Comparison of ENCODE assay signal across 1 cellular context in the genomic region with DNA sequence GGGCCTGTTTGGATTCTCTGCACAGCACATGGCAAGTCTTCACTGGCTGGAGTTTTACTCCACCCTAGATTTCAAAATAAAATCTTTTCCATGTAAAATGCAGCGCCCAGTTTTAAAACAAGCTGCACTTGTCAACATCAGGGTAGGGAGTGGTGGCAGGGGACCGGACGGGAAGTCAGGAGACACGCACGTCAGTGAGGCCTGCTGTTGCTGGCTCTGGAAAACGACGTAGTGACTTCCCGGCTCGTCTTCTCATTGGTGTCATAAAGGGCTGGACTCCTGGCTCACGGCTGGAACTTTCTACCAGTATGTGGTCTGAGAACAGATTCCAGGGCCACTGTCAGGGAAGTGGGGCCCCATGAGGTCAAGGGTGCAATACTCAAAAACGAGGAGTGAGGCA.
TF ChIP-seq lines count a peak whose summit lies in the region.

No MANE protein-coding gene starts in this region.

TF ChIP-seq in GM23338, 12 proteins besides CTCF, POLR2A, EP300 and RAD21 (continued from another document):
- TF ChIP-seq, protein P1, sequence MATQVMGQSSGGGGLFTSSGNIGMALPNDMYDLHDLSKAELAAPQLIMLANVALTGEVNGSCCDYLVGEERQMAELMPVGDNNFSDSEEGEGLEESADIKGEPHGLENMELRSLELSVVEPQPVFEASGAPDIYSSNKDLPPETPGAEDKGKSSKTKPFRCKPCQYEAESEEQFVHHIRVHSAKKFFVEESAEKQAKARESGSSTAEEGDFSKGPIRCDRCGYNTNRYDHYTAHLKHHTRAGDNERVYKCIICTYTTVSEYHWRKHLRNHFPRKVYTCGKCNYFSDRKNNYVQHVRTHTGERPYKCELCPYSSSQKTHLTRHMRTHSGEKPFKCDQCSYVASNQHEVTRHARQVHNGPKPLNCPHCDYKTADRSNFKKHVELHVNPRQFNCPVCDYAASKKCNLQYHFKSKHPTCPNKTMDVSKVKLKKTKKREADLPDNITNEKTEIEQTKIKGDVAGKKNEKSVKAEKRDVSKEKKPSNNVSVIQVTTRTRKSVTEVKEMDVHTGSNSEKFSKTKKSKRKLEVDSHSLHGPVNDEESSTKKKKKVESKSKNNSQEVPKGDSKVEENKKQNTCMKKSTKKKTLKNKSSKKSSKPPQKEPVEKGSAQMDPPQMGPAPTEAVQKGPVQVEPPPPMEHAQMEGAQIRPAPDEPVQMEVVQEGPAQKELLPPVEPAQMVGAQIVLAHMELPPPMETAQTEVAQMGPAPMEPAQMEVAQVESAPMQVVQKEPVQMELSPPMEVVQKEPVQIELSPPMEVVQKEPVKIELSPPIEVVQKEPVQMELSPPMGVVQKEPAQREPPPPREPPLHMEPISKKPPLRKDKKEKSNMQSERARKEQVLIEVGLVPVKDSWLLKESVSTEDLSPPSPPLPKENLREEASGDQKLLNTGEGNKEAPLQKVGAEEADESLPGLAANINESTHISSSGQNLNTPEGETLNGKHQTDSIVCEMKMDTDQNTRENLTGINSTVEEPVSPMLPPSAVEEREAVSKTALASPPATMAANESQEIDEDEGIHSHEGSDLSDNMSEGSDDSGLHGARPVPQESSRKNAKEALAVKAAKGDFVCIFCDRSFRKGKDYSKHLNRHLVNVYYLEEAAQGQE (IDR thresholded peaks at IDR 0.05; ENCODE audit: unreplicated experiment) = no peak
- TF ChIP-seq, protein P2, sequence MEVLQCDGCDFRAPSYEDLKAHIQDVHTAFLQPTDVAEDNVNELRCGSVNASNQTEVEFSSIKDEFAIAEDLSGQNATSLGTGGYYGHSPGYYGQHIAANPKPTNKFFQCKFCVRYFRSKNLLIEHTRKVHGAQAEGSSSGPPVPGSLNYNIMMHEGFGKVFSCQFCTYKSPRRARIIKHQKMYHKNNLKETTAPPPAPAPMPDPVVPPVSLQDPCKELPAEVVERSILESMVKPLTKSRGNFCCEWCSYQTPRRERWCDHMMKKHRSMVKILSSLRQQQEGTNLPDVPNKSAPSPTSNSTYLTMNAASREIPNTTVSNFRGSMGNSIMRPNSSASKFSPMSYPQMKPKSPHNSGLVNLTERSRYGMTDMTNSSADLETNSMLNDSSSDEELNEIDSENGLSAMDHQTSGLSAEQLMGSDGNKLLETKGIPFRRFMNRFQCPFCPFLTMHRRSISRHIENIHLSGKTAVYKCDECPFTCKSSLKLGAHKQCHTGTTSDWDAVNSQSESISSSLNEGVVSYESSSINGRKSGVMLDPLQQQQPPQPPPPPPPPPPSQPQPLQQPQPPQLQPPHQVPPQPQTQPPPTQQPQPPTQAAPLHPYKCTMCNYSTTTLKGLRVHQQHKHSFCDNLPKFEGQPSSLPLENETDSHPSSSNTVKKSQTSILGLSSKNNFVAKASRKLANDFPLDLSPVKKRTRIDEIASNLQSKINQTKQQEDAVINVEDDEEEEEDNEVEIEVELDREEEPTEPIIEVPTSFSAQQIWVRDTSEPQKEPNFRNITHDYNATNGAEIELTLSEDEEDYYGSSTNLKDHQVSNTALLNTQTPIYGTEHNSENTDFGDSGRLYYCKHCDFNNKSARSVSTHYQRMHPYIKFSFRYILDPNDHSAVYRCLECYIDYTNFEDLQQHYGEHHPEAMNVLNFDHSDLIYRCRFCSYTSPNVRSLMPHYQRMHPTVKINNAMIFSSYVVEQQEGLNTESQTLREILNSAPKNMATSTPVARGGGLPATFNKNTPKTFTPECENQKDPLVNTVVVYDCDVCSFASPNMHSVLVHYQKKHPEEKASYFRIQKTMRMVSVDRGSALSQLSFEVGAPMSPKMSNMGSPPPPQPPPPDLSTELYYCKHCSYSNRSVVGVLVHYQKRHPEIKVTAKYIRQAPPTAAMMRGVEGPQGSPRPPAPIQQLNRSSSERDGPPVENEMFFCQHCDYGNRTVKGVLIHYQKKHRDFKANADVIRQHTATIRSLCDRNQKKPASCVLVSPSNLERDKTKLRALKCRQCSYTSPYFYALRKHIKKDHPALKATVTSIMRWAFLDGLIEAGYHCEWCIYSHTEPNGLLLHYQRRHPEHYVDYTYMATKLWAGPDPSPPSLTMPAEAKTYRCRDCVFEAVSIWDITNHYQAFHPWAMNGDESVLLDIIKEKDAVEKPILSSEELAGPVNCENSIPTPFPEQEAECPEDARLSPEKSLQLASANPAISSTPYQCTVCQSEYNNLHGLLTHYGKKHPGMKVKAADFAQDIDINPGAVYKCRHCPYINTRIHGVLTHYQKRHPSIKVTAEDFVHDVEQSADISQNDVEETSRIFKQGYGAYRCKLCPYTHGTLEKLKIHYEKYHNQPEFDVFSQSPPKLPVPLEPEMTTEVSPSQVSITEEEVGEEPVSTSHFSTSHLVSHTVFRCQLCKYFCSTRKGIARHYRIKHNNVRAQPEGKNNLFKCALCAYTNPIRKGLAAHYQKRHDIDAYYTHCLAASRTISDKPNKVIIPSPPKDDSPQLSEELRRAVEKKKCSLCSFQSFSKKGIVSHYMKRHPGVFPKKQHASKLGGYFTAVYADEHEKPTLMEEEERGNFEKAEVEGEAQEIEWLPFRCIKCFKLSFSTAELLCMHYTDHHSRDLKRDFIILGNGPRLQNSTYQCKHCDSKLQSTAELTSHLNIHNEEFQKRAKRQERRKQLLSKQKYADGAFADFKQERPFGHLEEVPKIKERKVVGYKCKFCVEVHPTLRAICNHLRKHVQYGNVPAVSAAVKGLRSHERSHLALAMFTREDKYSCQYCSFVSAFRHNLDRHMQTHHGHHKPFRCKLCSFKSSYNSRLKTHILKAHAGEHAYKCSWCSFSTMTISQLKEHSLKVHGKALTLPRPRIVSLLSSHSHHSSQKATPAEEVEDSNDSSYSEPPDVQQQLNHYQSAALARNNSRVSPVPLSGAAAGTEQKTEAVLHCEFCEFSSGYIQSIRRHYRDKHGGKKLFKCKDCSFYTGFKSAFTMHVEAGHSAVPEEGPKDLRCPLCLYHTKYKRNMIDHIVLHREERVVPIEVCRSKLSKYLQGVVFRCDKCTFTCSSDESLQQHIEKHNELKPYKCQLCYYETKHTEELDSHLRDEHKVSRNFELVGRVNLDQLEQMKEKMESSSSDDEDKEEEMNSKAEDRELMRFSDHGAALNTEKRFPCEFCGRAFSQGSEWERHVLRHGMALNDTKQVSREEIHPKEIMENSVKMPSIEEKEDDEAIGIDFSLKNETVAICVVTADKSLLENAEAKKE (CRISPR knock-in tag; IDR thresholded peaks at IDR 0.05) = no peak
- TF ChIP-seq STAT1 (IDR thresholded peaks at IDR 0.05; ENCODE audit: unreplicated experiment) (no peak), CREB1 (CRISPR knock-in tag; IDR thresholded peaks at IDR 0.05; ENCODE audit: low read depth) (no peak), POLR2AphosphoS5 (IDR thresholded peaks at IDR 0.05; ENCODE audit: low read depth) (no peak), ZNF331 (CRISPR knock-in tag; IDR thresholded peaks at IDR 0.05; ENCODE audit: low read depth) (no peak), NANOG (IDR thresholded peaks at IDR 0.05; ENCODE audit: borderline replicate concordance) (no peak), EZH2 (IDR thresholded peaks at IDR 0.05; ENCODE audit: low read depth, unreplicated experiment) (no peak)
- TF ChIP-seq, protein P3, sequence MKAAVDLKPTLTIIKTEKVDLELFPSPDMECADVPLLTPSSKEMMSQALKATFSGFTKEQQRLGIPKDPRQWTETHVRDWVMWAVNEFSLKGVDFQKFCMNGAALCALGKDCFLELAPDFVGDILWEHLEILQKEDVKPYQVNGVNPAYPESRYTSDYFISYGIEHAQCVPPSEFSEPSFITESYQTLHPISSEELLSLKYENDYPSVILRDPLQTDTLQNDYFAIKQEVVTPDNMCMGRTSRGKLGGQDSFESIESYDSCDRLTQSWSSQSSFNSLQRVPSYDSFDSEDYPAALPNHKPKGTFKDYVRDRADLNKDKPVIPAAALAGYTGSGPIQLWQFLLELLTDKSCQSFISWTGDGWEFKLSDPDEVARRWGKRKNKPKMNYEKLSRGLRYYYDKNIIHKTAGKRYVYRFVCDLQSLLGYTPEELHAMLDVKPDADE (IDR thresholded peaks at IDR 0.05) = no peak
TF ChIP-seq in GM23338: peak in this region for 0.
